Comparison of ENCODE assay signal across 9 cellular contexts in the genomic region with DNA sequence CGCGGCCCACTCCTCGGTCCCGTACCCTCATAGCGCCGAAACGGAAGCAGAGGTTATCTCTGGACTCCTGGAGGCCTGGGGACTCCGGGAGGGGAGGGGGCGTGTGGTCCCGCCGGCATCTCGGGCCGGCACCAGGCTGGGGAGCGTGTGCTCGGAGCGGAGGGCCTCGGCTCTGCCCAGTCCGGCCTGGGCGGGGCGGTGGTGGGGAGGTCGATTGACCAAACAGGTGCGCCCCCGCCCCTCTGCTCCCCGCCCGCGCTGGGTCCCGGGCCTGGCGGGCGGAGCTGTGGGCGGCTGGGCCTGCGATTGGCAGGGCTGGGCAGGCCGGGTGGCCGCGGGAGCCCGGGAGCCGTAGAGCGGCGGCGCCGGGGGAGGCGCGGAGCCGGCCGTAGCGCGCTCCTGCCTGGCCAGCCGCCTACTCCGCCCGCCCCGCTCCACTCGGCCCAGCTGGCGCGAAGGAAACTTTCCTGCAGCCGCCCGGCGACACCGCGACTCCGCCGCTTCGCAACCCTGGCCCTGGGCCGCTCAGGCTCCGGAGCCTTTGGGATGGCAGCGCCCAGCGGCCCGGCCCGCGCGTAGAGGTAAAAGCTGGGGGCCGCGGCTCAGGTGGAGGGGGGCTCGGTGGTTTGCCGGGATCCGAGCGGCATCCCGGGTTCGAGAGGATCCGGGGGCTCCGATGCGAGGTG. TPM values are rescaled to one million over a fixed set of nuclear protein-coding genes. Genes with fewer than 3 reads are reported as not detected.
DNase-seq lines count a peak whose midpoint lies in the region; ATAC-seq, FAIRE-seq and TF ChIP-seq lines count a peak whose summit lies in the region.
"Had no signal": no experiment of that assay in that cellular context is flagged by ENCODE, and none has a peak within 500 bp of the region (broad histone marks: within the 10 kb centered on the region; RNA-seq: fewer than 3 reads in every experiment).

No MANE protein-coding gene starts in this region.

- H3K4me3 ChIP-seq in mammary epithelial cell (replicated peaks in 1 of 3; ENCODE audit: insufficient read depth in 1 of 3, low read depth in 2 of 3, low read length in 3 of 3), result peak overlapping the region in 2 of 3 experiments; percentile 49 to 50
- peak overlapping the region; percentile 71 for H3K4me3 ChIP-seq in kidney (ENCODE audit: low read length in 2 of 2)

- H3K79me2 ChIP-seq in mammary epithelial cell (ENCODE audit: insufficient read depth, low read length), result no peaks in the 10 kb centered on the region

- H3K9me3 Mint-ChIP-seq in activated T-helper 2 cell treated with anti-CD3 and anti-CD28 coated beads, Interferon-gamma antibody, Interleukin-2, Interleukin-4, amounts not matched to agents 10 μg/mL and 5 μg/mL and 100 μg/mL, durations not matched to agents 14 hours and 24 hours and 36 hours, result peaks cover 6% of the 10 kb centered on the region

- BruUV-seq in mammary epithelial cell (replicated peaks; lab: Mats Ljungman, UMichigan), result no TSS peak

- peaks cover 48% of the 10 kb centered on the region for H3K27me3 Mint-ChIP-seq in activated T-helper 2 cell treated with anti-CD3 and anti-CD28 coated beads, Interferon-gamma antibody, Interleukin-2, Interleukin-4, amounts not matched to agents 10 μg/mL and 5 μg/mL and 100 μg/mL, durations not matched to agents 14 hours and 24 hours and 36 hours (ENCODE audit: low read depth)

- H3K4me1 Mint-ChIP-seq in activated T-helper 2 cell treated with anti-CD3 and anti-CD28 coated beads, Interferon-gamma antibody, Interleukin-2, Interleukin-4, amounts not matched to agents 10 μg/mL and 5 μg/mL and 100 μg/mL, durations not matched to agents 14 hours and 24 hours and 36 hours (ENCODE audit: low read depth), result no peaks in the 10 kb centered on the region

- dilution Hi-C loops in mammary epithelial cell (cut with HindIII; ENCODE audit: low sequenced_read_pairs), result no loop called here

- no peak overlapping the region for H3K27ac Mint-ChIP-seq in activated T-helper 2 cell treated with anti-CD3 and anti-CD28 coated beads, Interferon-gamma antibody, Interleukin-2, Interleukin-4, amounts not matched to agents 10 μg/mL and 5 μg/mL and 100 μg/mL, durations not matched to agents 14 hours and 24 hours and 36 hours

- H3K4me3 Mint-ChIP-seq in activated T-helper 2 cell treated with anti-CD3 and anti-CD28 coated beads, Interferon-gamma antibody, Interleukin-2, Interleukin-4, amounts not matched to agents 10 μg/mL and 5 μg/mL and 100 μg/mL, durations not matched to agents 14 hours and 24 hours and 36 hours (ENCODE audit: low read depth), result no peak overlapping the region

- peak overlapping the region; percentile 89 for H3K4me2 ChIP-seq in mammary epithelial cell (ENCODE audit: insufficient read depth, low read depth, low read length)

- TF ChIP-seq CTCF in mammary epithelial cell (conservative IDR thresholded peaks at IDR 0.05 in 1 of 2, IDR thresholded peaks at IDR 0.05 in 1 of 2; ENCODE audit: extremely low read depth in 1 of 2, insufficient read depth in 1 of 2, low read depth in 1 of 2, low read length in 2 of 2) (no peak), kidney (IDR thresholded peaks at IDR 0.05; ENCODE audit: borderline replicate concordance, extremely low read depth, insufficient read depth) (no peak)

- no peaks in the 10 kb centered on the region for H3K9me3 ChIP-seq in mammary epithelial cell (replicated peaks; ENCODE audit: insufficient read depth, low read length)
- H3K9me3 ChIP-seq in kidney (ENCODE audit: control insufficient read depth in 1 of 2, low read length in 2 of 2), result peaks cover 0 to 4% of the 10 kb centered on the region in 2 donors

- H3K4me1 ChIP-seq in mammary epithelial cell (ENCODE audit: insufficient read depth, low read length) (peaks cover 12% of the 10 kb centered on the region), kidney (ENCODE audit: control insufficient read depth in 1 of 2, insufficient read depth in 1 of 2, low read depth in 1 of 2, low read length in 2 of 2) (peaks cover 6 to 25% of the 10 kb centered on the region in 2 donors)

- H3K27ac ChIP-seq in mammary epithelial cell (ENCODE audit: insufficient read depth, low read depth, low read length), result no peak overlapping the region
- H3K27ac ChIP-seq in kidney (ENCODE audit: low read depth in 2 of 2, low read length in 2 of 2), result peak overlapping the region; percentile 87 to 94
- peak overlapping the region; percentile 51 for H3K27ac ChIP-seq in substantia nigra (ENCODE audit: low read depth, low read length, poor library complexity, severe bottlenecking)

- peaks cover 23% of the 10 kb centered on the region for H3K27me3 ChIP-seq in mammary epithelial cell (ENCODE audit: insufficient read depth, low read length)

- H3K36me3 Mint-ChIP-seq in activated T-helper 2 cell treated with anti-CD3 and anti-CD28 coated beads, Interferon-gamma antibody, Interleukin-2, Interleukin-4, amounts not matched to agents 10 μg/mL and 5 μg/mL and 100 μg/mL, durations not matched to agents 14 hours and 24 hours and 36 hours (ENCODE audit: low read depth), result peaks cover 4% of the 10 kb centered on the region

- in situ Hi-C loops in mammary epithelial cell (cut with MboI; ENCODE audit: low sequenced_read_pairs in 2 of 2), result no loop called here

- H3K36me3 ChIP-seq in mammary epithelial cell (ENCODE audit: insufficient read depth, low read length) (no peaks in the 10 kb centered on the region), kidney (ENCODE audit: control insufficient read depth in 1 of 2, insufficient read depth in 2 of 2, low read length in 2 of 2) (no peaks in the 10 kb centered on the region)

- intact Hi-C loops in mammary epithelial cell (cut with micrococcal nuclease), result no loop called here
- intact Hi-C loops in kidney (cut with DNase I), result no loop called here
- intact Hi-C loops in activated T-helper 2 cell treated with anti-CD3 and anti-CD28 coated beads, Interferon-gamma antibody, Interleukin-2, Interleukin-4, amounts not matched to agents 10 μg/mL and 5 μg/mL and 100 μg/mL, durations not matched to agents 14 hours and 24 hours and 36 hours (cut with micrococcal nuclease), result no loop called here

- H3K9ac ChIP-seq in mammary epithelial cell (ENCODE audit: insufficient read depth, low read length), result no peak overlapping the region
- peak overlapping the region; percentile 80 to 82 for H3K9ac ChIP-seq in kidney (ENCODE audit: low read length in 2 of 2)

- FAIRE-seq in kidney (lab: Jason Lieb, UNC), result no peak

- H4K20me1 ChIP-seq in mammary epithelial cell (ENCODE audit: insufficient read depth, low read length), result no peaks in the 10 kb centered on the region

- 6% methylated on average over 23 of the region's 80 CpGs for WGBS in mammary epithelial cell (ENCODE audit: low coverage, missing lambda C conversion rate)

- peak overlapping the region; percentile 77 for H2AFZ ChIP-seq in mammary epithelial cell (ENCODE audit: low read depth, low read length)

- ATAC-seq in GM18858 (IDR thresholded peaks at IDR 0.05; ENCODE audit: unreplicated experiment), result no peak

- CTCF ChIA-PET in mammary epithelial cell (lab: Charles Lee; ENCODE audit: low non-redundant PET), result no interaction called here

- DNase-seq in NCI-H2227 (lab: John Stamatoyannopoulos, UW; ENCODE audit: unreplicated experiment) (peak; percentile 58), NCI-H2227 treated with DMSO at 0.1 percent for 48 hours (lab: John Stamatoyannopoulos, UW) (no peak), mammary epithelial cell (peak; percentile 32), kidney (peak; percentile 96), substantia nigra (lab: John Stamatoyannopoulos, UW) (peak in 19 of 49 donors; percentile 16 to 83 (median 50))
- no peak for DNase-seq in activated effector memory CD4-positive, alpha-beta T cell treated with Interleukin-2 at 50 U/mL for 16 hours
- no peak for DNase-seq in activated T-helper 2 cell treated with anti-CD3 and anti-CD28 coated beads, Interferon-gamma antibody, Interleukin-2, Interleukin-4, amounts not matched to agents 10 μg/mL and 5 μg/mL and 100 μg/mL, durations not matched to agents 14 hours and 24 hours and 36 hours (ENCODE audit: low spot score)
- DNase-seq: DND-41 had no signal

RNA-seq across cellular contexts. Expression of a gene that starts 52.1 kb away (rescaled TPM):
- total RNA-seq in mammary epithelial cell, result 100 to 1,000 TPM in 1 of 2 donors, 10 to 100 TPM in 1; 78.4 to 103 TPM
- polyA plus RNA-seq in mammary epithelial cell, result 60.0 TPM
- 122 TPM for polyA minus RNA-seq in mammary epithelial cell
- total RNA-seq in kidney, result 105 TPM
- polyA plus RNA-seq in kidney (ENCODE audit: insufficient read depth, low read depth, low replicate concordance), result 33.8 TPM
- 0.02 TPM in 1 of 2 replicates, not detected in the other for total RNA-seq in activated T-helper 2 cell treated with anti-CD3 and anti-CD28 coated beads, Interferon-gamma antibody, Interleukin-2, Interleukin-4, amounts not matched to agents 10 μg/mL and 5 μg/mL and 100 μg/mL, durations not matched to agents 14 hours and 24 hours and 36 hours

Comparison
In these comparisons a context has a peak if more than half of its experiments do, and no peak if none do; other contexts are left out.
1. DNase-seq: peak in NCI-H2227 (single experiment), mammary epithelial cell (single experiment) and kidney (single experiment); none in NCI-H2227 treated with DMSO at 0.1 percent for 48 hours (single experiment), activated effector memory CD4-positive, alpha-beta T cell treated with Interleukin-2 at 50 U/mL for 16 hours (single experiment) and activated T-helper 2 cell treated with anti-CD3 and anti-CD28 coated beads, Interferon-gamma antibody, Interleukin-2, Interleukin-4, amounts not matched to agents 10 μg/mL and 5 μg/mL and 100 μg/mL, durations not matched to agents 14 hours and 24 hours and 36 hours (single experiment).
2. RNA of a gene that starts 52.1 kb away (total RNA-seq): 105 TPM in kidney (single experiment) and 78.4 to 103 TPM in mammary epithelial cell; 0.02 TPM in activated T-helper 2 cell treated with anti-CD3 and anti-CD28 coated beads, Interferon-gamma antibody, Interleukin-2, Interleukin-4, amounts not matched to agents 10 μg/mL and 5 μg/mL and 100 μg/mL, durations not matched to agents 14 hours and 24 hours and 36 hours; every median in the first group is over 10 times any median in the second.